10 cellular contexts compared by ENCODE assay signal in the genomic region with DNA sequence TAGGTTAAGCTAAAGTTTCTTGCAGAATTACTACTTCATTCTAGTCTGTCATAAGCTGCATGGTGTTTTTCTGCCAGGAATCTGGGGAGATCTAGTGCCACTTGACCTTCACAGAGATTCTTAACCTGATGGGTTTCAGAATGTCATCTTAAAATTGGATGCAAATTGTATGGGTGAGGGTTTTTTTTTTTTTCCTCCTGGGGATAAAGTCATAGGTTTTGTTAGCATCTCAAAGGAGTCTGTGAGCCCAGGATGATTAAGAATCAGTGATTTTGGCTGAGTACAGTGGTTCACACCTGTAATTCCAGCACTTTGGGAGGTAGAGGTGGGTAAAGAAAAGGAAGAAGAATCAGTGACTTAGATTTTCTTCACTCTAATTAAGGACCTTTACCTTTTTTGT. TPM values are rescaled to one million over a fixed set of nuclear protein-coding genes. Genes with fewer than 3 reads are reported as not detected.
"Had no signal": no experiment of that assay in that cellular context is flagged by ENCODE, and none has a peak within 500 bp of the region (broad histone marks: within the 10 kb centered on the region; RNA-seq: fewer than 3 reads in every experiment).

No MANE protein-coding gene starts in this region.

- H3K36me3 ChIP-seq: HAP-1 had no signal

- FAIRE-seq: HTR-8/SVneo, K562 had no signal

- H3K4me3 Mint-ChIP-seq: HFFc6 had no signal

- H3K4me3 ChIP-seq: GM23248, HAP-1, K562 had no signal

- H3K27ac Mint-ChIP-seq: HFFc6 had no signal

- H2AFZ ChIP-seq: GM23248 had no signal

- H3K27ac ChIP-seq: GM23248 had no signal

- H3K9ac ChIP-seq: GM23248 had no signal

- H3K9me3 Mint-ChIP-seq: HFFc6 had no signal

- ATAC-seq: HCT116, K562 had no signal

- H3K9me3 ChIP-seq: HAP-1 had no signal

- DNase-seq: GM23248, GOT3, H7, HFFc6, IMR-90 had no signal

RNA-seq across cellular contexts. Expression of a gene that starts 51.2 kb away (rescaled TPM):
- total RNA-seq: H7, HT-29 had no signal
